ENCODE assay signal across 8 cellular contexts in the genomic region with DNA sequence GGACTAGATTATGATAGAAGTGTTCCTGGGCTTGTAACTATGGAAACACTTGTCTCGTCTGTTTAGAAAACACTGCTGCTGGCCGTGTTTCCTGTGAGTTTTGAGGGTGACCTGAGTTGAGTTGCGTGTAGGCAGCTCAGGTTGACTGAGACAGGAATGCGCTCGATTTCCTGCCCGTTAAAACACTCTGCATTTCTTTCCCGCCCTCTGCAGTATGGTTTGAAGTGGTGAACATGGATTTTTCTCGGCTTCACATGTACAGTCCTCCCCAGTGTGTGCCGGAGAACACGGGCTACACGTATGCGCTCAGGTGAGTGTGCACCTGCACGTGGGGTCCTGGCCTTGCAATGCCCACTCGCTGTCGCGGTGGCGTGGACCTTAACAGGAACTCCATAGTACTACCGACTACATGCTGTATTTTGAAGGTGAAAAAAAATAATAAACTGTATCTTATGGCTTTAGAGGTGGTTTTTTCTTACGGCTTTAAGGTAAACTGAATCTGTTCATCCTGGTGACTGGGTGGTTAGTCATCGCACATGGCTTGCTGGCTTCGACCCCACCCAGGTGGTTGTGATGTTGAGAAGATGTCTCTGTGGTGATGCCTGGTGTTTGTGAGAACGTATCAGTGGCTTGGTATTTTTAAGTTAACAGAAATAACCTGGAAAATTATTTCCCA. TPM values are rescaled to one million over a fixed set of nuclear protein-coding genes. Genes with fewer than 3 reads are reported as not detected.
DNase-seq lines count a peak whose midpoint lies in the region; ATAC-seq, FAIRE-seq and TF ChIP-seq lines count a peak whose summit lies in the region.

A gene with protein sequence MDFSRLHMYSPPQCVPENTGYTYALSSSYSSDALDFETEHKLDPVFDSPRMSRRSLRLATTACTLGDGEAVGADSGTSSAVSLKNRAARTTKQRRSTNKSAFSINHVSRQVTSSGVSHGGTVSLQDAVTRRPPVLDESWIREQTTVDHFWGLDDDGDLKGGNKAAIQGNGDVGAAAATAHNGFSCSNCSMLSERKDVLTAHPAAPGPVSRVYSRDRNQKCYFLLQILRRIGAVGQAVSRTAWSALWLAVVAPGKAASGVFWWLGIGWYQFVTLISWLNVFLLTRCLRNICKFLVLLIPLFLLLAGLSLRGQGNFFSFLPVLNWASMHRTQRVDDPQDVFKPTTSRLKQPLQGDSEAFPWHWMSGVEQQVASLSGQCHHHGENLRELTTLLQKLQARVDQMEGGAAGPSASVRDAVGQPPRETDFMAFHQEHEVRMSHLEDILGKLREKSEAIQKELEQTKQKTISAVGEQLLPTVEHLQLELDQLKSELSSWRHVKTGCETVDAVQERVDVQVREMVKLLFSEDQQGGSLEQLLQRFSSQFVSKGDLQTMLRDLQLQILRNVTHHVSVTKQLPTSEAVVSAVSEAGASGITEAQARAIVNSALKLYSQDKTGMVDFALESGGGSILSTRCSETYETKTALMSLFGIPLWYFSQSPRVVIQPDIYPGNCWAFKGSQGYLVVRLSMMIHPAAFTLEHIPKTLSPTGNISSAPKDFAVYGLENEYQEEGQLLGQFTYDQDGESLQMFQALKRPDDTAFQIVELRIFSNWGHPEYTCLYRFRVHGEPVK (plus strand): TSS at position 185 of the 676 bp plus-strand sequence. CDS start 49 bp downstream, at position 234.

- TF ChIP-seq CTCF in astrocyte (IDR thresholded peaks at IDR 0.05; ENCODE audit: insufficient read depth, low read depth, low read length) (no peak), BE2C (IDR thresholded peaks at IDR 0.05; ENCODE audit: low read depth, low read length) (no peak)

- H3K4me3 ChIP-seq in GM08714 (ENCODE audit: low read length) (peak within 1 kb of the TSS; percentile 34; the same call in 1 of the 2 replicates), astrocyte (ENCODE audit: insufficient read depth, low read depth, low read length) (peak within 1 kb of the TSS; percentile 30), BE2C (ENCODE audit: low read depth, low read length) (no peak within 1 kb of the TSS)

- H4K20me1 ChIP-seq in astrocyte (ENCODE audit: insufficient read depth, low read length) = peaks cover 38% of the 10 kb centered on the region

- peak within 1 kb of the TSS; percentile 98 for H3K27ac Mint-ChIP-seq in astrocyte (ENCODE audit: unreplicated experiment)

- no peaks in the 10 kb centered on the region for H3K27me3 Mint-ChIP-seq in astrocyte (ENCODE audit: low read depth, unreplicated experiment)

- H3K4me1 Mint-ChIP-seq in astrocyte (ENCODE audit: low read depth, unreplicated experiment) = peaks cover 40% of the 10 kb centered on the region

- DNase-seq in SW 1271 (lab: John Stamatoyannopoulos, UW) = peak; percentile 70 to 88
- DNase-seq in astrocyte (ENCODE audit: low read depth) = peak; percentile 83
- peak; percentile 81 for DNase-seq in iris pigment epithelial cell (ENCODE audit: low read depth)
- DNase-seq in stimulated activated CD4-positive, alpha-beta T cell treated with anti-CD3 and anti-CD28 coated beads, Interleukin-1b, Interleukin-23, amount 100 ng/mL, for 24 hours (ENCODE audit: low read depth in 4 of 4, low spot score in 1 of 4) = peak in 3 of 4 experiments; percentile 42 to 64 (median 58)
- no peak for DNase-seq in BE2C
- DNase-seq in NCI-H82 (lab: John Stamatoyannopoulos, UW) = no peak

- peaks cover 10% of the 10 kb centered on the region for H3K36me3 Mint-ChIP-seq in astrocyte (ENCODE audit: low read depth, unreplicated experiment)

- H3K4me1 ChIP-seq in astrocyte (ENCODE audit: insufficient read depth, low read length) (peaks cover 40% of the 10 kb centered on the region), BE2C (no peaks in the 10 kb centered on the region)

- H2AFZ ChIP-seq in astrocyte (ENCODE audit: low read depth, low read length) = no peak within 1 kb of the TSS

- peak; percentile 24 for ATAC-seq in HG02840 (IDR thresholded peaks at IDR 0.05; ENCODE audit: low FRiP score, unreplicated experiment)

- H3K27ac ChIP-seq in astrocyte (ENCODE audit: low read depth, low read length) = peak within 1 kb of the TSS; percentile 98

- H3K27me3 ChIP-seq in astrocyte (ENCODE audit: insufficient read depth, low read length) (no peaks in the 10 kb centered on the region), BE2C (no peaks in the 10 kb centered on the region)

- peak within 1 kb of the TSS; percentile 68 for H3K4me3 Mint-ChIP-seq in astrocyte (ENCODE audit: unreplicated experiment)

- peak within 1 kb of the TSS; percentile 86 for H3K9ac ChIP-seq in astrocyte (ENCODE audit: low read length)

- H3K36me3 ChIP-seq in astrocyte (ENCODE audit: insufficient read depth, low read length) (no peaks in the 10 kb centered on the region), BE2C (peaks cover 10% of the 10 kb centered on the region)

- peak; percentile 82 for FAIRE-seq in astrocyte (lab: Jason Lieb, UNC)

- no peaks in the 10 kb centered on the region for H3K9me3 ChIP-seq in astrocyte (ENCODE audit: insufficient read depth, low read depth, low read length)
- H3K9me3 ChIP-seq in BE2C = no peaks in the 10 kb centered on the region

- peak within 1 kb of the TSS; percentile 80 for H3K4me2 ChIP-seq in astrocyte (ENCODE audit: low read length)

- peaks cover 89% of the 10 kb centered on the region for H3K79me2 ChIP-seq in astrocyte (ENCODE audit: insufficient read depth, low read length)

- H3K9me3 Mint-ChIP-seq in astrocyte (ENCODE audit: unreplicated experiment) = no peaks in the 10 kb centered on the region

RNA-seq across cellular contexts. Expression of the gene that starts here (rescaled TPM):
- 109 and 121 TPM in 2 replicates for total RNA-seq in astrocyte
- 196 TPM for polyA plus RNA-seq in BE2C (2012; ENCODE audit: insufficient read depth, insufficient read length, low read depth)

Comparison
In these comparisons a context has a peak if more than half of its experiments do, and no peak if none do; other contexts are left out.
1. DNase-seq: peak in SW 1271 (2 of 2), astrocyte (single experiment), iris pigment epithelial cell (single experiment) and stimulated activated CD4-positive, alpha-beta T cell treated with anti-CD3 and anti-CD28 coated beads, Interleukin-1b, Interleukin-23, amount 100 ng/mL, for 24 hours (3 of 4); none in BE2C (single experiment) and NCI-H82 (single experiment).